ENCODE assay signal across 1 cellular context in the genomic region with DNA sequence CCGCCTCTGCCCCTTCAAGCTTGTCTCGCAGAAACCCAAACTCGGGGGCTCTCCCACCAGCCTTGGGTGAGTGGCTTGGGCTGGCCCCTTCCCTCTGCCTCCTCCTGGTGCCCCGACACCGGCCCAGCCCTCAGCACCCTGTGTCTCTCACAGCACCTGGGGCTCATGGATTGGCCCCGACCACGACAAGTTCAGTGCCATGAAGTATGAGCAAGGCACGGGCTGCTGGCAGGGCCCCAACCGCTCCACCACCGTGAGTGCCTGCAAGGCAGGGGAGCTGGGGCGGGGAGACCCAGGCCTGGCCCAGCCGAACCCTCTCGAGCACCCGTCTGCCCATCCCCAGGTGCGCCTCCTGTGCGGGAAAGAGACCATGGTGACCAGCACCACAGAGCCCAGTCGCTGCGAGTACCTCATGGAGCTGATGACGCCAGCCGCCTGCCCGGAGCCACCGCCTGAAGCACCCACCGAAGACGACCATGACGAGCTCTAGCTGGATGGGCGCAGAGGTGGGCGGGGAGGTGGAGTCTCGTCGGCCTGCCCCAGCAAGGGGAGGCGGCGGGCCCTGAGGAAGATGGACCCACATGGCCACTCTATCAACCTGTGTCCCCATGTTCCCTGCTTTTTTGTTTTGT.
TF ChIP-seq lines count a peak whose summit lies in the region.

No MANE protein-coding gene starts in this region.

TF ChIP-seq in HepG2, 621 proteins besides CTCF, POLR2A, EP300 and RAD21:
- peak; percentile 48; the same call in 1 of the 2 replicates for TF ChIP-seq RBFOX2 (IDR thresholded peaks at IDR 0.05; ENCODE audit: low read depth, low read length)
- TF ChIP-seq, protein P1, sequence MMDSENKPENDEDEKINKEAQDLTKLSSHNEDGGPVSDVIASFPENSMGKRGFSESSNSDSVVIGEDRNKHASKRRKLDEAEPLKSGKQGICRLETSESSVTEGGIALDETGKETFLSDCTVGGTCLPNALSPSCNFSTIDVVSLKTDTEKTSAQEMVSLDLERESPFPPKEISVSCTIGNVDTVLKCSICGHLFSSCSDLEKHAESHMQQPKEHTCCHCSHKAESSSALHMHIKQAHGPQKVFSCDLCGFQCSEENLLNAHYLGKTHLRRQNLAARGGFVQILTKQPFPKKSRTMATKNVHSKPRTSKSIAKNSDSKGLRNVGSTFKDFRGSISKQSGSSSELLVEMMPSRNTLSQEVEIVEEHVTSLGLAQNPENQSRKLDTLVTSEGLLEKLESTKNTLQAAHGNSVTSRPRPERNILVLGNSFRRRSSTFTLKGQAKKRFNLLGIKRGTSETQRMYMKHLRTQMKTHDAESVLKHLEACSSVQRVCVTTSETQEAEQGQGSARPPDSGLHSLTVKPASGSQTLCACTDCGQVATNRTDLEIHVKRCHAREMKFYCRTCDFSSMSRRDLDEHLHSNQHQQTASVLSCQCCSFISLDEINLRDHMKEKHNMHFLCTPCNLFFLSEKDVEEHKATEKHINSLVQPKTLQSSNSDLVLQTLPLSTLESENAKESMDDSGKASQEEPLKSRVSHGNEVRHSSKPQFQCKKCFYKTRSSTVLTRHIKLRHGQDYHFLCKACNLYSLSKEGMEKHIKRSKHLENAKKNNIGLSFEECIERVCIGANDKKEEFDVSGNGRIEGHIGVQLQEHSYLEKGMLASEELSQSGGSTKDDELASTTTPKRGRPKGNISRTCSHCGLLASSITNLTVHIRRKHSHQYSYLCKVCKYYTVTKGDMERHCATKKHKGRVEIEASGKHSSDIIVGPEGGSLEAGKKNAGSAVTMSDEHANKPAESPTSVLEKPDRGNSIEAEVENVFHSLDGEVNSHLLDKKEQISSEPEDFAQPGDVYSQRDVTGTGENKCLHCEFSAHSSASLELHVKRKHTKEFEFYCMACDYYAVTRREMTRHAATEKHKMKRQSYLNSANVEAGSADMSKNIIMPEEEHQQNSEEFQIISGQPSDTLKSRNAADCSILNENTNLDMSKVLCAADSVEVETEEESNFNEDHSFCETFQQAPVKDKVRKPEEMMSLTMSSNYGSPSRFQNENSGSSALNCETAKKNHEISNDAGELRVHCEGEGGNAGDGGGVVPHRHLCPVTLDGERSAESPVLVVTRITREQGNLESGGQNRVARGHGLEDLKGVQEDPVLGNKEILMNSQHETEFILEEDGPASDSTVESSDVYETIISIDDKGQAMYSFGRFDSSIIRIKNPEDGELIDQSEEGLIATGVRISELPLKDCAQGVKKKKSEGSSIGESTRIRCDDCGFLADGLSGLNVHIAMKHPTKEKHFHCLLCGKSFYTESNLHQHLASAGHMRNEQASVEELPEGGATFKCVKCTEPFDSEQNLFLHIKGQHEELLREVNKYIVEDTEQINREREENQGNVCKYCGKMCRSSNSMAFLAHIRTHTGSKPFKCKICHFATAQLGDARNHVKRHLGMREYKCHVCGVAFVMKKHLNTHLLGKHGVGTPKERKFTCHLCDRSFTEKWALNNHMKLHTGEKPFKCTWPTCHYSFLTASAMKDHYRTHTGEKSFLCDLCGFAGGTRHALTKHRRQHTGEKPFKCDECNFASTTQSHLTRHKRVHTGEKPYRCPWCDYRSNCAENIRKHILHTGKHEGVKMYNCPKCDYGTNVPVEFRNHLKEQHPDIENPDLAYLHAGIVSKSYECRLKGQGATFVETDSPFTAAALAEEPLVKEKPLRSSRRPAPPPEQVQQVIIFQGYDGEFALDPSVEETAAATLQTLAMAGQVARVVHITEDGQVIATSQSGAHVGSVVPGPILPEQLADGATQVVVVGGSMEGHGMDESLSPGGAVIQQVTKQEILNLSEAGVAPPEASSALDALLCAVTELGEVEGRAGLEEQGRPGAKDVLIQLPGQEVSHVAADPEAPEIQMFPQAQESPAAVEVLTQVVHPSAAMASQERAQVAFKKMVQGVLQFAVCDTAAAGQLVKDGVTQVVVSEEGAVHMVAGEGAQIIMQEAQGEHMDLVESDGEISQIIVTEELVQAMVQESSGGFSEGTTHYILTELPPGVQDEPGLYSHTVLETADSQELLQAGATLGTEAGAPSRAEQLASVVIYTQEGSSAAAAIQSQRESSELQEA (CRISPR knock-in tag; IDR thresholded peaks at IDR 0.05; ENCODE audit: not compliant biosample characterization), result no peak
